28 cellular contexts compared by ENCODE assay signal in genomic region chr5:72265032-72265903, GRCh38. TPM values are rescaled to one million over a fixed set of nuclear protein-coding genes. Genes with fewer than 3 reads are reported as not detected.
A peak's percentile ranks its signal among the peaks of the same experiment; 100 is the strongest.
DNase-seq lines count a peak whose midpoint lies in the region; ATAC-seq, FAIRE-seq and TF ChIP-seq lines count a peak whose summit lies in the region.
"Had no signal": no experiment of that assay in that cellular context is flagged by ENCODE, and none has a peak within 500 bp of the region (broad histone marks: within the 10 kb centered on the region; RNA-seq: fewer than 3 reads in every experiment).

No MANE protein-coding gene starts in this region.

- peak; percentile 36 for DNase-seq in DMS79 treated with DMSO at 0.1 percent for 48 hours (lab: John Stamatoyannopoulos, UW)
- DNase-seq in DMS79 (lab: John Stamatoyannopoulos, UW), result no peak
- no peak for DNase-seq in IMR-90
- no peak for DNase-seq in smooth muscle cell (lab: John Stamatoyannopoulos, UW; ENCODE audit: unreplicated experiment)
- no peak for DNase-seq in mucosa of descending colon
- no peak for DNase-seq in pancreas
- DNase-seq: activated CD4-positive, alpha-beta T cell treated with anti-CD3 and anti-CD28 coated beads, Interleukin-2, amount 50 U/mL, for 48 hours; activated gamma-delta T cell treated with Interleukin-2 at 50 U/mL for 16 hours; activated T-cell treated with anti-CD3 and anti-CD28 coated beads, Interleukin-2, amount 50 U/mL, for 48 hours; central memory CD4-positive, alpha-beta T cell; glutamatergic neuron; H9; left lung; mesenchymal stem cell; MV-4-11; NCI-H1436 treated with DMSO at 0.1 percent for 48 hours; NCI-H2107; NCI-H524 treated with DMSO at 0.1 percent for 48 hours; posterior cingulate gyrus; stimulated activated CD4-positive, alpha-beta T cell treated with anti-CD3 and anti-CD28 coated beads, Interleukin-15, amount 100 ng/mL, for 24 hours; stimulated activated CD4-positive, alpha-beta T cell treated with anti-CD3 and anti-CD28 coated beads, Interleukin-4, amount 100 ng/mL, for 4 hours; T-helper 2 cell; upper lobe of right lung had no signal

- no peak overlapping the region for H3K9ac ChIP-seq in IMR-90 (ENCODE audit: low read depth, low read length)
- no peak overlapping the region for H3K9ac ChIP-seq in smooth muscle cell (ENCODE audit: low read depth)

- no peaks in the 10 kb centered on the region for H3K9me3 ChIP-seq in IMR-90 (ENCODE audit: control insufficient read depth, insufficient read depth, low read length)
- no peaks in the 10 kb centered on the region for H3K9me3 ChIP-seq in smooth muscle cell (replicated peaks; ENCODE audit: low read depth)
- no peaks in the 10 kb centered on the region for H3K9me3 ChIP-seq in mucosa of descending colon
- no peaks in the 10 kb centered on the region for H3K9me3 ChIP-seq in pancreas
- H3K9me3 ChIP-seq: left lung, upper lobe of right lung had no signal

- no peak overlapping the region for H3K4ac ChIP-seq in IMR-90 (ENCODE audit: low read depth, low read length)

- POLR2A ChIA-PET in IMR-90 (lab: Charles Lee; ENCODE audit: unreplicated experiment), result interaction anchor here (0.6 kb wide), 1 partner anchor 23 kb away, joined by 6 read pairs; no protein-coding TSS in a partner anchor

- H3K18ac ChIP-seq in IMR-90 (ENCODE audit: low read depth, low read length), result no peak overlapping the region; the same call in 1 of the 2 replicates

- no peak overlapping the region for H3K14ac ChIP-seq in IMR-90 (replicated peaks; ENCODE audit: low read depth, low read length)

- no peak overlapping the region for H3K4me2 ChIP-seq in IMR-90 (ENCODE audit: low read depth, low read length)
- peak overlapping the region; percentile 27 for H3K4me2 ChIP-seq in smooth muscle cell

- no peak overlapping the region for H2AK9ac ChIP-seq in IMR-90 (replicated peaks; ENCODE audit: low read depth, low read length, poor library complexity)

- H2BK5ac ChIP-seq in IMR-90 (ENCODE audit: low read depth, low read length, poor library complexity, severe bottlenecking), result no peak overlapping the region

- no peak overlapping the region for H4K5ac ChIP-seq in IMR-90 (ENCODE audit: low read depth, low read length)

- intact Hi-C loops in IMR-90 (cut with micrococcal nuclease), result no loop called here
- intact Hi-C loops in mucosa of descending colon (cut with DNase I, micrococcal nuclease), result loop anchor here in 1 of 2 donors (10.0 kb wide), 1 partner anchor 60 kb away; no protein-coding TSS in a partner anchor
- intact Hi-C loops in pancreas (cut with DNase I), result no loop called here

- CTCF ChIA-PET in IMR-90 (lab: Yijun Ruan, JAX), result interaction anchor here (1.3 kb wide), 1 partner anchor 12 kb away, joined by 3 read pairs; no protein-coding TSS in a partner anchor

- H2BK20ac ChIP-seq in IMR-90 (ENCODE audit: low read depth, low read length), result no peak overlapping the region

- H3K23ac ChIP-seq in IMR-90 (ENCODE audit: low read depth, low read length), result no peak overlapping the region

- TF ChIP-seq CTCF in IMR-90 (conservative IDR thresholded peaks at IDR 0.05; ENCODE audit: low read depth, low read length), result no peak
- TF ChIP-seq CTCF in smooth muscle cell (IDR thresholded peaks at IDR 0.05; ENCODE audit: borderline replicate concordance, insufficient read depth, poor library complexity, severe bottlenecking), result no peak
- no peak for TF ChIP-seq CTCF in mucosa of descending colon (IDR thresholded peaks at IDR 0.05)
- no peak for TF ChIP-seq CTCF in pancreas (IDR thresholded peaks at IDR 0.05)

- WGBS in IMR-90 (ENCODE audit: extremely low coverage in 2 of 2, insufficient read length in 1 of 2), 2 experiments, result no CpG with 5 or more reads among the region's 5 CpGs
- WGBS in smooth muscle cell (ENCODE audit: low lambda C conversion rate), result 36% methylated on average over 5 of the region's 5 CpGs
- WGBS in pancreas, 2 donors, result 92 to 94% methylated on average over 5 of the region's 5 CpGs

- H3K27me3 ChIP-seq in IMR-90 (ENCODE audit: control insufficient read depth, insufficient read depth, low read length), result no peaks in the 10 kb centered on the region
- H3K27me3 ChIP-seq in smooth muscle cell (ENCODE audit: low read depth), result no peaks in the 10 kb centered on the region
- no peaks in the 10 kb centered on the region for H3K27me3 ChIP-seq in pancreas
- H3K27me3 ChIP-seq: left lung, upper lobe of right lung had no signal

- H3K9me1 ChIP-seq in IMR-90 (ENCODE audit: insufficient read depth, low read length), result peaks cover 3% of the 10 kb centered on the region; the same call in 1 of the 2 replicates

- no peak overlapping the region for H4K8ac ChIP-seq in IMR-90 (ENCODE audit: low read depth in 2 of 2, low read length in 2 of 2)

- TF ChIP-seq POLR2A in IMR-90 (IDR thresholded peaks at IDR 0.05; ENCODE audit: low read depth, low read length), result no peak

- TF ChIP-seq RAD21 in IMR-90 (IDR thresholded peaks at IDR 0.05; ENCODE audit: low read length), result no peak

- no TSS peak for BruUV-seq in IMR-90 (replicated peaks; lab: Mats Ljungman, UMichigan)

- no peak overlapping the region for H4K91ac ChIP-seq in IMR-90 (ENCODE audit: insufficient read depth, low read depth, low read length)

- H3K79me1 ChIP-seq in IMR-90 (ENCODE audit: low read depth in 1 of 2, low read length in 2 of 2), result peaks cover 18 to 33% of the 10 kb centered on the region in 2 experiments

- H3K56ac ChIP-seq in IMR-90 (ENCODE audit: extremely low read depth, insufficient read depth, low read length), result no peak overlapping the region

- H3K79me2 ChIP-seq in smooth muscle cell (ENCODE audit: low read depth), result peaks cover 22% of the 10 kb centered on the region

- dilution Hi-C loops in IMR-90 (cut with HindIII; ENCODE audit: low sequenced_read_pairs, unreplicated experiment), result no loop called here

- H3F3A ChIP-seq in smooth muscle cell (ENCODE audit: low read depth), result peaks cover 7% of the 10 kb centered on the region

- H2AFZ ChIP-seq in IMR-90 (replicated peaks; ENCODE audit: low read length, poor library complexity), result no peak overlapping the region
- H2AFZ ChIP-seq in smooth muscle cell (ENCODE audit: low read depth), result no peak overlapping the region

- peak; percentile 24; the same call in 1 of the 2 replicates for ATAC-seq in IMR-90 (ENCODE audit: low read depth)
- ATAC-seq in GM18867 (IDR thresholded peaks at IDR 0.05; ENCODE audit: unreplicated experiment), result no peak
- no peak for ATAC-seq in mucosa of descending colon
- no peak for ATAC-seq in pancreas
- ATAC-seq: activated CD4-positive, CD25-positive, alpha-beta regulatory T cell treated with anti-CD3 and anti-CD28 coated beads, Interleukin-2, amount 50 U/mL, for 24 hours; left lung; Right ventricle myocardium inferior; upper lobe of right lung had no signal

- no peak overlapping the region for H2AK5ac ChIP-seq in IMR-90 (ENCODE audit: low read depth, low read length)

- H2BK15ac ChIP-seq in IMR-90 (ENCODE audit: low read depth, low read length), result no peak overlapping the region

- no peak overlapping the region for H2BK120ac ChIP-seq in IMR-90 (ENCODE audit: low read depth, low read length)

- H3K4me1 ChIP-seq in IMR-90 (ENCODE audit: control insufficient read depth, insufficient read depth, low read length) (0 out of 2 replicates have a peak, but pooled peaks cover 2% of the 10 kb centered on the region), smooth muscle cell (ENCODE audit: low read depth) (peaks cover 4% of the 10 kb centered on the region), mucosa of descending colon (ENCODE audit: low read depth) (no peaks in the 10 kb centered on the region), pancreas (peaks cover 0 to 8% (median 0%) of the 10 kb centered on the region in 3 donors)
- H3K4me1 ChIP-seq: left lung, upper lobe of right lung had no signal

- H3K27ac ChIP-seq in IMR-90 (ENCODE audit: insufficient read depth, low read length) (no peak overlapping the region), smooth muscle cell (ENCODE audit: low read depth) (peak overlapping the region; percentile 67), pancreas (no peak overlapping the region)
- H3K27ac ChIP-seq: left lung, upper lobe of right lung had no signal

- H4K20me1 ChIP-seq in IMR-90 (ENCODE audit: insufficient read depth, low read length) (peaks cover 3% of the 10 kb centered on the region; the same call in 1 of the 2 replicates), smooth muscle cell (ENCODE audit: low read depth) (no peaks in the 10 kb centered on the region)

- H3K4me3 ChIP-seq in IMR-90 (ENCODE audit: insufficient read depth, low read depth, low read length) (no peak overlapping the region), smooth muscle cell (no peak overlapping the region), mucosa of descending colon (no peak overlapping the region), pancreas (no peak overlapping the region)
- H3K4me3 ChIP-seq: left lung, upper lobe of right lung had no signal

- H3K36me3 ChIP-seq in IMR-90 (ENCODE audit: control insufficient read depth, insufficient read depth, low read length), result no peaks in the 10 kb centered on the region
- H3K36me3 ChIP-seq in smooth muscle cell (ENCODE audit: low read depth), result no peaks in the 10 kb centered on the region
- no peaks in the 10 kb centered on the region for H3K36me3 ChIP-seq in mucosa of descending colon (ENCODE audit: low read depth)
- H3K36me3 ChIP-seq in pancreas, result no peaks in the 10 kb centered on the region
- H3K36me3 ChIP-seq: left lung, upper lobe of right lung had no signal

- in situ Hi-C loops in IMR-90 (cut with MboI; ENCODE audit: low sequenced_read_pairs), result no loop called here

- peak; percentile 61 for FAIRE-seq in endometrium (lab: Jason Lieb, UNC)
- FAIRE-seq in pancreas (lab: Jason Lieb, UNC), result no peak
- FAIRE-seq: islet of Langerhans had no signal

RNA-seq across cellular contexts. Expression of gene MRPS27, which starts 54.8 kb away (rescaled TPM):
- total RNA-seq in IMR-90 (2012; rRNA removed) (80.3 and 90.5 TPM in 2 replicates), smooth muscle cell (38.3 and 47.8 TPM in 2 replicates), mucosa of descending colon (10 to 100 TPM; 32.7 to 40.3 (median 37.6) TPM), pancreas (10 to 100 TPM; 17.3 to 28.0 (median 23.8) TPM)
- polyA plus RNA-seq in IMR-90 (2012; rRNA removed) (38.7 and 46.9 TPM in 2 replicates), smooth muscle cell (36.7 and 41.0 TPM in 2 replicates), pancreas (10 to 100 TPM in 1 of 2 donors, 1 to 10 TPM in 1; 9.4 to 17.4 TPM)
- polyA plus RNA-seq in IMR-90 (2012; cell fraction: cytosol; rRNA removed), result 21.4 and 34.8 TPM in 2 replicates
- polyA plus RNA-seq in IMR-90 (2012; cell fraction: nucleus; rRNA removed; ENCODE audit: low replicate concordance), result 20.3 and 37.8 TPM in 2 replicates

RNA-seq across cellular contexts. Expression of gene PTCD2, which starts 54.9 kb away (rescaled TPM):
- total RNA-seq in IMR-90 (2012; rRNA removed) (9.9 and 10.0 TPM in 2 replicates), smooth muscle cell (8.5 and 10.0 TPM in 2 replicates), mucosa of descending colon (1 to 10 TPM; 4.7 to 6.3 (median 5.2) TPM), pancreas (1 to 10 TPM; 2.2 to 5.3 (median 2.8) TPM)
- polyA plus RNA-seq in IMR-90 (2012; rRNA removed) (5.2 and 6.5 TPM in 2 replicates), smooth muscle cell (4.7 and 6.3 TPM in 2 replicates), pancreas (1 to 10 TPM in 1 of 2 donors, under 1 TPM in 1; 0.80 to 2.5 TPM)
- 1.6 and 2.2 TPM in 2 replicates for polyA plus RNA-seq in IMR-90 (2012; cell fraction: cytosol; rRNA removed)
- polyA plus RNA-seq in IMR-90 (2012; cell fraction: nucleus; rRNA removed; ENCODE audit: low replicate concordance), result 3.1 and 8.4 TPM in 2 replicates
